In the genomic region with DNA sequence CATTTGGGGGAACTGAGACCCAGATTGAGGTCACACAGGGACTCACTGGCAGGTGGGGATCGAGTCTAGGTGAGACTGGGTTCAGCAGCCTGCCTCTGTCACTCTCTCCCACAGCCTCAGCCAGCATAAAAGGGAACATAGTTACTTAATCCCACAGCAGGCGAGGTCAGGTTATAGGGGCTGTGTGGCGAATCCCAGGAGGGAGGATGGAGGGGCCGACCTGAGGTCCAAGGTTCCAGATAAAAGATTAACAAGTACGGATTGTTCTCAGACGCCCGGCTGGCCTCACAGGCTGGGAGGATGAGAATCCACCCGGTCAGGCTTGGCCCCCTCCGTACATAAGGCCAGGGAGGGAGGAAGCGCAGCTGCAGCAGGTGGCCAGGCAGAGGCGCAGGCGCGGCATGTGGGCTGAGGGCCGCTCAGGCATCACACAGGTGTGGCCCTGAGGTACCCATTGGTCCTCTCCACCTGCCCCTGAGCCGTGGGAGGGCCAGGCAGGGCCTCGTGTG, we compare ENCODE assay signal across 1 cellular context.
TF ChIP-seq lines count a peak whose summit lies in the region.

No MANE protein-coding gene starts in this region.

TF ChIP-seq in HepG2, 621 proteins besides CTCF, POLR2A, EP300 and RAD21 (continued from another document):
- TF ChIP-seq, protein P1, sequence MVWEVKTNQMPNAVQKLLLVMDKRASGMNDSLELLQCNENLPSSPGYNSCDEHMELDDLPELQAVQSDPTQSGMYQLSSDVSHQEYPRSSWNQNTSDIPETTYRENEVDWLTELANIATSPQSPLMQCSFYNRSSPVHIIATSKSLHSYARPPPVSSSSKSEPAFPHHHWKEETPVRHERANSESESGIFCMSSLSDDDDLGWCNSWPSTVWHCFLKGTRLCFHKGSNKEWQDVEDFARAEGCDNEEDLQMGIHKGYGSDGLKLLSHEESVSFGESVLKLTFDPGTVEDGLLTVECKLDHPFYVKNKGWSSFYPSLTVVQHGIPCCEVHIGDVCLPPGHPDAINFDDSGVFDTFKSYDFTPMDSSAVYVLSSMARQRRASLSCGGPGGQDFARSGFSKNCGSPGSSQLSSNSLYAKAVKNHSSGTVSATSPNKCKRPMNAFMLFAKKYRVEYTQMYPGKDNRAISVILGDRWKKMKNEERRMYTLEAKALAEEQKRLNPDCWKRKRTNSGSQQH (CRISPR knock-in tag; IDR thresholded peaks at IDR 0.05; ENCODE audit: low read depth) = no peak
- TF ChIP-seq, protein P2, sequence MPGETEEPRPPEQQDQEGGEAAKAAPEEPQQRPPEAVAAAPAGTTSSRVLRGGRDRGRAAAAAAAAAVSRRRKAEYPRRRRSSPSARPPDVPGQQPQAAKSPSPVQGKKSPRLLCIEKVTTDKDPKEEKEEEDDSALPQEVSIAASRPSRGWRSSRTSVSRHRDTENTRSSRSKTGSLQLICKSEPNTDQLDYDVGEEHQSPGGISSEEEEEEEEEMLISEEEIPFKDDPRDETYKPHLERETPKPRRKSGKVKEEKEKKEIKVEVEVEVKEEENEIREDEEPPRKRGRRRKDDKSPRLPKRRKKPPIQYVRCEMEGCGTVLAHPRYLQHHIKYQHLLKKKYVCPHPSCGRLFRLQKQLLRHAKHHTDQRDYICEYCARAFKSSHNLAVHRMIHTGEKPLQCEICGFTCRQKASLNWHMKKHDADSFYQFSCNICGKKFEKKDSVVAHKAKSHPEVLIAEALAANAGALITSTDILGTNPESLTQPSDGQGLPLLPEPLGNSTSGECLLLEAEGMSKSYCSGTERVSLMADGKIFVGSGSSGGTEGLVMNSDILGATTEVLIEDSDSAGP (CRISPR knock-in tag; IDR thresholded peaks at IDR 0.05; ENCODE audit: borderline replicate concordance) = peak; percentile 47; the same call in 1 of the 2 replicates
- TF ChIP-seq ZNF788 (CRISPR knock-in tag; IDR thresholded peaks at IDR 0.05; ENCODE audit: borderline replicate concordance) (peak; percentile 82; the same call in 1 of the 2 replicates), ZSCAN25 (CRISPR knock-in tag; IDR thresholded peaks at IDR 0.05) (peak; percentile 84), NR2F1 (CRISPR knock-in tag; IDR thresholded peaks at IDR 0.05) (peak in 1 of 2 experiments; percentile 36; a peak in 1 of 4 replicates), XBP1 (CRISPR knock-in tag; IDR thresholded peaks at IDR 0.05) (no peak), TSC22D2 (CRISPR knock-in tag; IDR thresholded peaks at IDR 0.05; ENCODE audit: borderline replicate concordance) (no peak), ZBTB3 (CRISPR knock-in tag; IDR thresholded peaks at IDR 0.05; ENCODE audit: borderline replicate concordance, low read depth) (no peak), TBX2 (CRISPR knock-in tag; IDR thresholded peaks at IDR 0.05; ENCODE audit: borderline replicate concordance) (peak; percentile 76; the same call in 1 of the 2 replicates), IKZF4 (CRISPR knock-in tag; IDR thresholded peaks at IDR 0.05; ENCODE audit: borderline replicate concordance, low read depth, not compliant biosample characterization) (no peak), ZNF781 (CRISPR knock-in tag; IDR thresholded peaks at IDR 0.05; ENCODE audit: borderline replicate concordance, not compliant biosample characterization) (no peak), ZNF768 (CRISPR knock-in tag; IDR thresholded peaks at IDR 0.05) (peak; percentile 45; the same call in 1 of the 2 replicates), KLF13 (CRISPR knock-in tag; IDR thresholded peaks at IDR 0.05) (no peak), NR1H2 (CRISPR knock-in tag; IDR thresholded peaks at IDR 0.05; ENCODE audit: borderline replicate concordance, low read depth) (no peak), TEAD3 (CRISPR knock-in tag; optimal IDR thresholded peaks at IDR 0.05; ENCODE audit: borderline replicate concordance) (peak; percentile 62), ATF1 (CRISPR knock-in tag; IDR thresholded peaks at IDR 0.05) (no peak), ZNF160 (CRISPR knock-in tag; IDR thresholded peaks at IDR 0.05) (no peak), KAT8 (CRISPR knock-in tag; IDR thresholded peaks at IDR 0.05) (0 out of 2 replicates have a peak, but pooled peaks have one; percentile 57)
- TF ChIP-seq, protein P3, sequence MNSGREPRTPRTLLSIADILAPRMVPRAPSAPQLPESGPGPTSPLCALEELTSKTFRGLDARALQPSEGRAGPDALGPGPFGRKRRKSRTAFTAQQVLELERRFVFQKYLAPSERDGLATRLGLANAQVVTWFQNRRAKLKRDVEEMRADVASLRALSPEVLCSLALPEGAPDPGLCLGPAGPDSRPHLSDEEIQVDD (CRISPR knock-in tag; IDR thresholded peaks at IDR 0.05; ENCODE audit: borderline replicate concordance) = 0 out of 2 replicates have a peak, but pooled peaks have one; percentile 72
- TF ChIP-seq, protein P4, sequence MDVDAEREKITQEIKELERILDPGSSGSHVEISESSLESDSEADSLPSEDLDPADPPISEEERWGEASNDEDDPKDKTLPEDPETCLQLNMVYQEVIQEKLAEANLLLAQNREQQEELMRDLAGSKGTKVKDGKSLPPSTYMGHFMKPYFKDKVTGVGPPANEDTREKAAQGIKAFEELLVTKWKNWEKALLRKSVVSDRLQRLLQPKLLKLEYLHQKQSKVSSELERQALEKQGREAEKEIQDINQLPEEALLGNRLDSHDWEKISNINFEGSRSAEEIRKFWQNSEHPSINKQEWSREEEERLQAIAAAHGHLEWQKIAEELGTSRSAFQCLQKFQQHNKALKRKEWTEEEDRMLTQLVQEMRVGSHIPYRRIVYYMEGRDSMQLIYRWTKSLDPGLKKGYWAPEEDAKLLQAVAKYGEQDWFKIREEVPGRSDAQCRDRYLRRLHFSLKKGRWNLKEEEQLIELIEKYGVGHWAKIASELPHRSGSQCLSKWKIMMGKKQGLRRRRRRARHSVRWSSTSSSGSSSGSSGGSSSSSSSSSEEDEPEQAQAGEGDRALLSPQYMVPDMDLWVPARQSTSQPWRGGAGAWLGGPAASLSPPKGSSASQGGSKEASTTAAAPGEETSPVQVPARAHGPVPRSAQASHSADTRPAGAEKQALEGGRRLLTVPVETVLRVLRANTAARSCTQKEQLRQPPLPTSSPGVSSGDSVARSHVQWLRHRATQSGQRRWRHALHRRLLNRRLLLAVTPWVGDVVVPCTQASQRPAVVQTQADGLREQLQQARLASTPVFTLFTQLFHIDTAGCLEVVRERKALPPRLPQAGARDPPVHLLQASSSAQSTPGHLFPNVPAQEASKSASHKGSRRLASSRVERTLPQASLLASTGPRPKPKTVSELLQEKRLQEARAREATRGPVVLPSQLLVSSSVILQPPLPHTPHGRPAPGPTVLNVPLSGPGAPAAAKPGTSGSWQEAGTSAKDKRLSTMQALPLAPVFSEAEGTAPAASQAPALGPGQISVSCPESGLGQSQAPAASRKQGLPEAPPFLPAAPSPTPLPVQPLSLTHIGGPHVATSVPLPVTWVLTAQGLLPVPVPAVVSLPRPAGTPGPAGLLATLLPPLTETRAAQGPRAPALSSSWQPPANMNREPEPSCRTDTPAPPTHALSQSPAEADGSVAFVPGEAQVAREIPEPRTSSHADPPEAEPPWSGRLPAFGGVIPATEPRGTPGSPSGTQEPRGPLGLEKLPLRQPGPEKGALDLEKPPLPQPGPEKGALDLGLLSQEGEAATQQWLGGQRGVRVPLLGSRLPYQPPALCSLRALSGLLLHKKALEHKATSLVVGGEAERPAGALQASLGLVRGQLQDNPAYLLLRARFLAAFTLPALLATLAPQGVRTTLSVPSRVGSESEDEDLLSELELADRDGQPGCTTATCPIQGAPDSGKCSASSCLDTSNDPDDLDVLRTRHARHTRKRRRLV (CRISPR knock-in tag; IDR thresholded peaks at IDR 0.05) = no peak; the same call in 1 of the 2 replicates
- TF ChIP-seq, protein P5, sequence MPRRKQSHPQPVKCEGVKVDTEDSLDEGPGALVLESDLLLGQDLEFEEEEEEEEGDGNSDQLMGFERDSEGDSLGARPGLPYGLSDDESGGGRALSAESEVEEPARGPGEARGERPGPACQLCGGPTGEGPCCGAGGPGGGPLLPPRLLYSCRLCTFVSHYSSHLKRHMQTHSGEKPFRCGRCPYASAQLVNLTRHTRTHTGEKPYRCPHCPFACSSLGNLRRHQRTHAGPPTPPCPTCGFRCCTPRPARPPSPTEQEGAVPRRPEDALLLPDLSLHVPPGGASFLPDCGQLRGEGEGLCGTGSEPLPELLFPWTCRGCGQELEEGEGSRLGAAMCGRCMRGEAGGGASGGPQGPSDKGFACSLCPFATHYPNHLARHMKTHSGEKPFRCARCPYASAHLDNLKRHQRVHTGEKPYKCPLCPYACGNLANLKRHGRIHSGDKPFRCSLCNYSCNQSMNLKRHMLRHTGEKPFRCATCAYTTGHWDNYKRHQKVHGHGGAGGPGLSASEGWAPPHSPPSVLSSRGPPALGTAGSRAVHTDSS (CRISPR knock-in tag; conservative IDR thresholded peaks at IDR 0.05) = no peak
- TF ChIP-seq, protein P6, sequence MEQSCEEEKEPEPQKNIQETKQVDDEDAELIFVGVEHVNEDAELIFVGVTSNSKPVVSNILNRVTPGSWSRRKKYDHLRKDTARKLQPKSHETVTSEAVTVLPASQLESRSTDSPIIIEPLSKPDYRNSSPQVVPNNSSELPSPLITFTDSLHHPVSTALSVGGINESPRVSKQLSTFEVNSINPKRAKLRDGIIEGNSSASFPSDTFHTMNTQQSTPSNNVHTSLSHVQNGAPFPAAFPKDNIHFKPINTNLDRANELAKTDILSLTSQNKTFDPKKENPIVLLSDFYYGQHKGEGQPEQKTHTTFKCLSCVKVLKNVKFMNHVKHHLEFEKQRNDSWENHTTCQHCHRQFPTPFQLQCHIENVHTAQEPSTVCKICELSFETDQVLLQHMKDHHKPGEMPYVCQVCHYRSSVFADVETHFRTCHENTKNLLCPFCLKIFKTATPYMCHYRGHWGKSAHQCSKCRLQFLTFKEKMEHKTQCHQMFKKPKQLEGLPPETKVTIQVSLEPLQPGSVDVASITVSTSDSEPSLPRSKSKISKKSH (CRISPR knock-in tag; IDR thresholded peaks at IDR 0.05; ENCODE audit: borderline replicate concordance) = no peak
- TF ChIP-seq, protein P7, sequence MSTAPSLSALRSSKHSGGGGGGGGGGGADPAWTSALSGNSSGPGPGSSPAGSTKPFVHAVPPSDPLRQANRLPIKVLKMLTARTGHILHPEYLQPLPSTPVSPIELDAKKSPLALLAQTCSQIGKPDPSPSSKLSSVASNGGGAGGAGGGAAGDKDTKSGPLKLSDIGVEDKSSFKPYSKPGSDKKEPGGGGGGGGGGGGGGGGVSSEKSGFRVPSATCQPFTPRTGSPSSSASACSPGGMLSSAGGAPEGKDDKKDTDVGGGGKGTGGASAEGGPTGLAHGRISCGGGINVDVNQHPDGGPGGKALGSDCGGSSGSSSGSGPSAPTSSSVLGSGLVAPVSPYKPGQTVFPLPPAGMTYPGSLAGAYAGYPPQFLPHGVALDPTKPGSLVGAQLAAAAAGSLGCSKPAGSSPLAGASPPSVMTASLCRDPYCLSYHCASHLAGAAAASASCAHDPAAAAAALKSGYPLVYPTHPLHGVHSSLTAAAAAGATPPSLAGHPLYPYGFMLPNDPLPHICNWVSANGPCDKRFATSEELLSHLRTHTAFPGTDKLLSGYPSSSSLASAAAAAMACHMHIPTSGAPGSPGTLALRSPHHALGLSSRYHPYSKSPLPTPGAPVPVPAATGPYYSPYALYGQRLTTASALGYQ (CRISPR knock-in tag; IDR thresholded peaks at IDR 0.05) = peak; percentile 34; the same call in 1 of the 2 replicates
- TF ChIP-seq, protein P8, sequence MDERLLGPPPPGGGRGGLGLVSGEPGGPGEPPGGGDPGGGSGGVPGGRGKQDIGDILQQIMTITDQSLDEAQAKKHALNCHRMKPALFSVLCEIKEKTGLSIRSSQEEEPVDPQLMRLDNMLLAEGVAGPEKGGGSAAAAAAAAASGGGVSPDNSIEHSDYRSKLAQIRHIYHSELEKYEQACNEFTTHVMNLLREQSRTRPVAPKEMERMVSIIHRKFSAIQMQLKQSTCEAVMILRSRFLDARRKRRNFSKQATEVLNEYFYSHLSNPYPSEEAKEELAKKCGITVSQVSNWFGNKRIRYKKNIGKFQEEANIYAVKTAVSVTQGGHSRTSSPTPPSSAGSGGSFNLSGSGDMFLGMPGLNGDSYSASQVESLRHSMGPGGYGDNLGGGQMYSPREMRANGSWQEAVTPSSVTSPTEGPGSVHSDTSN (CRISPR knock-in tag; IDR thresholded peaks at IDR 0.05) = no peak
- TF ChIP-seq, protein P9, sequence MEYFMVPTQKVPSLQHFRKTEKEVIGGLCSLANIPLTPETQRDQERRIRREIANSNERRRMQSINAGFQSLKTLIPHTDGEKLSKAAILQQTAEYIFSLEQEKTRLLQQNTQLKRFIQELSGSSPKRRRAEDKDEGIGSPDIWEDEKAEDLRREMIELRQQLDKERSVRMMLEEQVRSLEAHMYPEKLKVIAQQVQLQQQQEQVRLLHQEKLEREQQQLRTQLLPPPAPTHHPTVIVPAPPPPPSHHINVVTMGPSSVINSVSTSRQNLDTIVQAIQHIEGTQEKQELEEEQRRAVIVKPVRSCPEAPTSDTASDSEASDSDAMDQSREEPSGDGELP (IDR thresholded peaks at IDR 0.05; ENCODE audit: borderline replicate concordance, low read depth) = peak; percentile 76
